In genomic region chr11:131649861-131650260, GRCh38 we compare ENCODE assay signal across 15 cellular contexts.
A peak's percentile ranks its signal among the peaks of the same experiment; 100 is the strongest.
DNase-seq lines count a peak whose midpoint lies in the region; ATAC-seq and TF ChIP-seq lines count a peak whose summit lies in the region.
"Had no signal": no experiment of that assay in that cellular context is flagged by ENCODE, and none has a peak within 500 bp of the region (broad histone marks: within the 10 kb centered on the region; RNA-seq: fewer than 3 reads in every experiment).

No MANE protein-coding gene starts in this region.

- H2AFZ ChIP-seq in DND-41 (ENCODE audit: low read depth, low read length) (no peak overlapping the region), neuronal stem cell (ENCODE audit: low read length) (no peak overlapping the region)

- no peak overlapping the region for H2BK12ac ChIP-seq in neuronal stem cell (ENCODE audit: low read length)

- no peak overlapping the region for H3K14ac ChIP-seq in neuronal stem cell (ENCODE audit: low read length)

- no peak overlapping the region for H2AK5ac ChIP-seq in neuronal stem cell (ENCODE audit: low read depth, low read length)

- H3K4me3 ChIP-seq in BLaER1 treated with 17β-estradiol and CSF1 and Interleukin-3, amounts not matched to agents 10 nM and 100 nM = no peak overlapping the region
- H3K4me3 ChIP-seq in DND-41 (ENCODE audit: low read depth in 1 of 2, low read length in 2 of 2) = no peak overlapping the region
- H3K4me3 ChIP-seq in coronary artery = no peak overlapping the region
- H3K4me3 ChIP-seq in neuronal stem cell (ENCODE audit: low read length in 2 of 2) = no peak overlapping the region
- H3K4me3 ChIP-seq: A549, HAP-1 had no signal

- TF ChIP-seq CTCF in DND-41 (IDR thresholded peaks at IDR 0.05; ENCODE audit: borderline replicate concordance, extremely low read depth, low read length, poor library complexity, severe bottlenecking) = no peak
- TF ChIP-seq CTCF in coronary artery (IDR thresholded peaks at IDR 0.05) = no peak
- TF ChIP-seq CTCF in GM20000 (IDR thresholded peaks at IDR 0.05; ENCODE audit: extremely low read depth, missing control alignments) = no peak

- no peak overlapping the region for H4K8ac ChIP-seq in neuronal stem cell (ENCODE audit: low read depth, low read length)

- no peaks in the 10 kb centered on the region for H3K79me1 ChIP-seq in neuronal stem cell (ENCODE audit: low read depth, low read length)

- no peaks in the 10 kb centered on the region for H3K79me2 ChIP-seq in DND-41 (ENCODE audit: insufficient read depth, low read length)

- no peak overlapping the region for H3K27ac ChIP-seq in BLaER1 treated with 17β-estradiol and CSF1 and Interleukin-3, amounts not matched to agents 10 nM and 100 nM
- peak overlapping the region; percentile 62 for H3K27ac ChIP-seq in DND-41 (ENCODE audit: low read length)
- peak overlapping the region; percentile 34 for H3K27ac ChIP-seq in KOPT-K1 (ENCODE audit: low read depth, low read length, poor library complexity, severe bottlenecking)
- H3K27ac ChIP-seq in coronary artery = no peak overlapping the region
- H3K27ac ChIP-seq in neuronal stem cell (replicated peaks; ENCODE audit: low read length) = no peak overlapping the region
- H3K27ac ChIP-seq: A549 had no signal

- no peak overlapping the region for H2BK15ac ChIP-seq in neuronal stem cell (ENCODE audit: low read length)

- H3K4me2 ChIP-seq in BLaER1 treated with 17β-estradiol and CSF1 and Interleukin-3, amounts not matched to agents 10 nM and 100 nM = peak overlapping the region in 8 of 11 experiments; percentile 33 to 66 (median 47); a peak in 15 of 22 replicates
- H3K4me2 ChIP-seq in DND-41 (ENCODE audit: insufficient read depth, low read length) (peak overlapping the region; percentile 2; the same call in 1 of the 2 replicates), neuronal stem cell (ENCODE audit: insufficient read depth, low read length, poor library complexity, severe bottlenecking) (no peak overlapping the region)
- H3K4me2 ChIP-seq: A549 had no signal

- H3K27me3 ChIP-seq in BLaER1 treated with 17β-estradiol and CSF1 and Interleukin-3, amounts not matched to agents 10 nM and 100 nM = peaks cover 0 to 17% (median 0%) of the 10 kb centered on the region in 11 experiments; a peak in 7 of 22 replicates
- H3K27me3 ChIP-seq in DND-41 (ENCODE audit: insufficient read depth, low read length, poor library complexity) (no peaks in the 10 kb centered on the region), neuronal stem cell (ENCODE audit: control insufficient read depth in 3 of 3, insufficient read depth in 3 of 3, low read depth in 1 of 3, low read length in 3 of 3) (no peaks in the 10 kb centered on the region)
- H3K27me3 ChIP-seq: BE2C had no signal

- H2BK120ac ChIP-seq in neuronal stem cell (ENCODE audit: low read depth, low read length) = no peak overlapping the region

- DNase-seq in DND-41 (peak; percentile 55), coronary artery (ENCODE audit: low spot score) (peak; percentile 26), NCI-H187 treated with DMSO at 0.1 percent for 48 hours (lab: John Stamatoyannopoulos, UW) (no peak), GM20000 (ENCODE audit: low spot score) (no peak), neuronal stem cell (ENCODE audit: low spot score) (no peak)
- DNase-seq: BE2C; Calu3; CD8-positive, alpha-beta memory T cell; DMS 273 treated with DMSO at 0.1 percent for 48 hours; GOT3 had no signal

- H3K23ac ChIP-seq in neuronal stem cell (ENCODE audit: low read depth, low read length, poor library complexity) = no peak overlapping the region

- no peak overlapping the region for H3K18ac ChIP-seq in neuronal stem cell (ENCODE audit: low read length)

- no peak overlapping the region for H3K9ac ChIP-seq in BLaER1 treated with 17β-estradiol and CSF1 and Interleukin-3, amounts not matched to agents 10 nM and 100 nM
- no peak overlapping the region for H3K9ac ChIP-seq in DND-41 (ENCODE audit: low read depth, low read length)
- H3K9ac ChIP-seq in neuronal stem cell (ENCODE audit: low read depth, low read length, poor library complexity) = no peak overlapping the region

- no peak overlapping the region for H3K4ac ChIP-seq in neuronal stem cell (ENCODE audit: low read length)

- peak; percentile 87 for ATAC-seq in DND-41 (ENCODE audit: insufficient read depth, low read depth)
- ATAC-seq: A549, HepG2 had no signal

- H4K91ac ChIP-seq in neuronal stem cell (ENCODE audit: low read depth, low read length, poor library complexity) = no peak overlapping the region

- peaks cover 0 to 4% (median 0%) of the 10 kb centered on the region in 11 experiments; a peak in 1 of 22 replicates for H3K9me3 ChIP-seq in BLaER1 treated with 17β-estradiol and CSF1 and Interleukin-3, amounts not matched to agents 10 nM and 100 nM (replicated peaks in 1 of 11)
- H3K9me3 ChIP-seq in DND-41 (ENCODE audit: insufficient read depth, low read length, severe bottlenecking) = no peaks in the 10 kb centered on the region
- H3K9me3 ChIP-seq in KOPT-K1 (ENCODE audit: insufficient read depth, low read length, poor library complexity, severe bottlenecking) = no peaks in the 10 kb centered on the region
- no peaks in the 10 kb centered on the region for H3K9me3 ChIP-seq in neuronal stem cell (replicated peaks in 1 of 2; ENCODE audit: control insufficient read depth in 2 of 2, insufficient read depth in 1 of 2, low read depth in 1 of 2, low read length in 2 of 2)
- H3K9me3 ChIP-seq: A549, BE2C, HAP-1 had no signal

- peaks cover 0 to 23% (median 16%) of the 10 kb centered on the region in 10 experiments; a peak in 15 of 20 replicates for H3K4me1 ChIP-seq in BLaER1 treated with 17β-estradiol and CSF1 and Interleukin-3, amounts not matched to agents 10 nM and 100 nM
- H3K4me1 ChIP-seq in DND-41 (ENCODE audit: insufficient read depth, low read length) (peaks cover 67% of the 10 kb centered on the region), neuronal stem cell (ENCODE audit: control insufficient read depth in 2 of 2, insufficient read depth in 1 of 2, low read depth in 1 of 2, low read length in 2 of 2) (peaks cover 0 to 10% of the 10 kb centered on the region in 2 donors)
- H3K4me1 ChIP-seq: A549, BE2C, HAP-1 had no signal

- no peaks in the 10 kb centered on the region for H3K36me3 ChIP-seq in BLaER1 treated with 17β-estradiol and CSF1 and Interleukin-3, amounts not matched to agents 10 nM and 100 nM
- H3K36me3 ChIP-seq in DND-41 (ENCODE audit: insufficient read depth, low read length) = no peaks in the 10 kb centered on the region
- no peaks in the 10 kb centered on the region for H3K36me3 ChIP-seq in KOPT-K1 (ENCODE audit: insufficient read depth, low read length)
- H3K36me3 ChIP-seq in neuronal stem cell (replicated peaks in 1 of 2; ENCODE audit: control insufficient read depth in 2 of 2, insufficient read depth in 2 of 2, low read length in 2 of 2) = no peaks in the 10 kb centered on the region
- H3K36me3 ChIP-seq: BE2C, HAP-1 had no signal

- WGBS in neuronal stem cell (ENCODE audit: extremely low coverage in 2 of 2, insufficient read length in 2 of 2, insufficient replicate concordance in 1 of 2), 2 donors = no CpG with 5 or more reads among the region's 5 CpGs

- no peak overlapping the region for H2BK5ac ChIP-seq in neuronal stem cell (ENCODE audit: low read length)

- no peaks in the 10 kb centered on the region for H4K20me1 ChIP-seq in BLaER1 treated with 17β-estradiol and CSF1 and Interleukin-3, amounts not matched to agents 10 nM and 100 nM
- H4K20me1 ChIP-seq in DND-41 (ENCODE audit: insufficient read depth, low read length) = no peaks in the 10 kb centered on the region

Comparison
In these comparisons a context has a peak if more than half of its experiments do, and no peak if none do; other contexts are left out.
1. H3K27ac ChIP-seq: peak in DND-41 (single experiment) and KOPT-K1 (single experiment); none in BLaER1 treated with 17β-estradiol and CSF1 and Interleukin-3, amounts not matched to agents 10 nM and 100 nM (0 of 11), coronary artery (0 of 2) and neuronal stem cell (single experiment).
2. DNase-seq: peak in DND-41 (single experiment) and coronary artery (single experiment); none in NCI-H187 treated with DMSO at 0.1 percent for 48 hours (single experiment), GM20000 (single experiment) and neuronal stem cell (single experiment).